In genomic region chr16:9053006-9053601, GRCh38 we compare ENCODE assay signal across 8 cellular contexts. TPM values are rescaled to one million over a fixed set of nuclear protein-coding genes. Genes with fewer than 3 reads are reported as not detected.
DNase-seq lines count a peak whose midpoint lies in the region; ATAC-seq, FAIRE-seq and TF ChIP-seq lines count a peak whose summit lies in the region.

No MANE protein-coding gene starts in this region.

- no peak overlapping the region for H3K9ac ChIP-seq in H1 (replicated peaks in 1 of 4; ENCODE audit: extremely low read depth in 1 of 4, low read depth in 3 of 4, low read length in 3 of 4)

- H3K4me2 ChIP-seq in H1 (ENCODE audit: insufficient read depth in 1 of 2, low read depth in 2 of 2, low read length in 2 of 2), result peak overlapping the region; percentile 21 to 61

- peak overlapping the region; percentile 54; the same call in 1 of the 2 replicates for H4K8ac ChIP-seq in H1 (ENCODE audit: extremely low read depth, insufficient read depth, low read length)

- peak; percentile 30 for DNase-seq in activated naive CD8-positive, alpha-beta T cell treated with anti-CD3 and anti-CD28 coated beads, Interleukin-2, amount 50 U/mL, for 24 hours
- no peak for DNase-seq in activated naive CD8-positive, alpha-beta T cell treated with anti-CD3 and anti-CD28 coated beads for 36 hours
- DNase-seq in NCI-H526 treated with DMSO at 0.1 percent for 48 hours (lab: John Stamatoyannopoulos, UW) (peak; percentile 8), H1 (ENCODE audit: low read depth in 1 of 2, low spot score in 2 of 2) (peak; percentile 86 to 91), midbrain (lab: John Stamatoyannopoulos, UW) (peak; percentile 18), GM19239 (ENCODE audit: insufficient read length, low spot score) (no peak), NCI-H1105 (lab: John Stamatoyannopoulos, UW) (no peak)

- H3K23ac ChIP-seq in H1 (ENCODE audit: insufficient read length), result no peak overlapping the region

- WGBS in H1 (ENCODE audit: extremely low coverage in 1 of 2, insufficient coverage in 1 of 2, insufficient read length in 1 of 2, insufficient replicate concordance in 2 of 2, low coverage in 1 of 2, low lambda C conversion rate in 2 of 2, missing lambda C conversion rate in 1 of 2), 2 experiments, result 41% methylated on average over 9 of the region's 9 CpGs; no CpG with 5 or more reads in 1 of the 2 experiments

- H2BK20ac ChIP-seq in H1 (ENCODE audit: low read length), result peak overlapping the region; percentile 86; the same call in 1 of the 2 replicates

- H3K27ac Mint-ChIP-seq in activated naive CD8-positive, alpha-beta T cell treated with anti-CD3 and anti-CD28 coated beads, Interleukin-2, amount 50 U/mL, for 24 hours, result no peak overlapping the region
- no peak overlapping the region for H3K27ac Mint-ChIP-seq in activated naive CD8-positive, alpha-beta T cell treated with anti-CD3 and anti-CD28 coated beads for 36 hours

- H4K91ac ChIP-seq in H1 (replicated peaks; ENCODE audit: insufficient read length, low read length), result peak overlapping the region; percentile 72

- TF ChIP-seq EP300 in H1 (IDR thresholded peaks at IDR 0.05; ENCODE audit: borderline replicate concordance in 1 of 2, low read depth in 2 of 2, low read length in 2 of 2), result no peak

- 0 out of 2 replicates have a peak overlapping the region, but pooled peaks have one; percentile 40 for H2BK5ac ChIP-seq in H1 (ENCODE audit: low read depth, low read length)

- H3K9me3 ChIP-seq in H1 (ENCODE audit: insufficient read depth in 2 of 2, low read depth in 1 of 2, low read length in 1 of 2), result no peaks in the 10 kb centered on the region

- CTCF ChIA-PET in H1 (lab: Charles Lee; ENCODE audit: partially characterized antibody), result interaction anchor here (0.8 to 1.7 kb wide), 7 partner anchors 17 to 117 kb away, joined by 3 to 5 read pairs (median 3); no protein-coding TSS in a partner anchor

- H3K4me1 Mint-ChIP-seq in activated naive CD8-positive, alpha-beta T cell treated with anti-CD3 and anti-CD28 coated beads, Interleukin-2, amount 50 U/mL, for 24 hours, result peaks cover 10% of the 10 kb centered on the region
- peaks cover 8% of the 10 kb centered on the region for H3K4me1 Mint-ChIP-seq in activated naive CD8-positive, alpha-beta T cell treated with anti-CD3 and anti-CD28 coated beads for 36 hours

- H4K5ac ChIP-seq in H1 (ENCODE audit: insufficient read length, low read depth, low read length), result peak overlapping the region; percentile 76

- H3K4me1 ChIP-seq in H1 (replicated peaks in 1 of 4; ENCODE audit: control insufficient read depth in 3 of 4, insufficient read depth in 4 of 4, low read length in 3 of 4), result peaks cover 0 to 8% (median 3%) of the 10 kb centered on the region in 4 experiments; a peak in 6 of 7 replicates

- H3K27ac ChIP-seq in H1 (ENCODE audit: low read depth, low read length), result peak overlapping the region; percentile 73; the same call in 1 of the 2 replicates

- H3K27me3 Mint-ChIP-seq in activated naive CD8-positive, alpha-beta T cell treated with anti-CD3 and anti-CD28 coated beads, Interleukin-2, amount 50 U/mL, for 24 hours, result peaks cover 5% of the 10 kb centered on the region
- peaks cover 17% of the 10 kb centered on the region for H3K27me3 Mint-ChIP-seq in activated naive CD8-positive, alpha-beta T cell treated with anti-CD3 and anti-CD28 coated beads for 36 hours

- H3K36me3 ChIP-seq in H1 (ENCODE audit: control insufficient read depth in 2 of 4, insufficient read depth in 4 of 4, low read length in 3 of 4), result no peaks in the 10 kb centered on the region

- H3K23me2 ChIP-seq in H1 (ENCODE audit: low read depth, low read length), result 0 out of 2 replicates have a peak, but pooled peaks cover 2% of the 10 kb centered on the region

- FAIRE-seq in H1 (lab: Jason Lieb, UNC), result peak; percentile 81
- no peak for FAIRE-seq in GM19239 (lab: Jason Lieb, UNC)

- POLR2A ChIA-PET in H1 (lab: Charles Lee; ENCODE audit: partially characterized antibody), result interaction anchor here (0.5 to 2.4 kb wide), 3 partner anchors 26 to 195 kb away, joined by 3 to 16 read pairs (median 9); partner anchors contain the start of gene HAPSTR1

- 0 out of 2 replicates have a peak overlapping the region, but pooled peaks have one; percentile 9 for H2BK12ac ChIP-seq in H1 (ENCODE audit: low read depth, low read length)

- no peak overlapping the region for H3K14ac ChIP-seq in H1 (ENCODE audit: insufficient read length)

- peak overlapping the region; percentile 67 for H2AFZ ChIP-seq in H1 (ENCODE audit: low read length)

- no peak for TF ChIP-seq RAD21 in H1 (IDR thresholded peaks at IDR 0.05 in 1 of 2, conservative IDR thresholded peaks at IDR 0.05 in 1 of 2; ENCODE audit: low read depth in 2 of 2, low read length in 2 of 2)

- no peaks in the 10 kb centered on the region for H3K27me3 ChIP-seq in H1 (replicated peaks in 1 of 4; ENCODE audit: control insufficient read depth in 3 of 4, extremely low read depth in 1 of 4, insufficient read depth in 3 of 4, low read length in 3 of 4)

- TF ChIP-seq POLR2A in H1 (IDR thresholded peaks at IDR 0.05; ENCODE audit: control extremely low read depth in 1 of 2, low read depth in 2 of 2, low read length in 2 of 2), result peak; percentile 77 to 93

- H2BK120ac ChIP-seq in H1 (replicated peaks; ENCODE audit: low read depth, low read length), result no peak overlapping the region

- H3K4me3 Mint-ChIP-seq in activated naive CD8-positive, alpha-beta T cell treated with anti-CD3 and anti-CD28 coated beads, Interleukin-2, amount 50 U/mL, for 24 hours, result no peak overlapping the region
- no peak overlapping the region for H3K4me3 Mint-ChIP-seq in activated naive CD8-positive, alpha-beta T cell treated with anti-CD3 and anti-CD28 coated beads for 36 hours

- H3K79me2 ChIP-seq in H1 (ENCODE audit: control insufficient read depth in 1 of 2, insufficient read depth in 2 of 2, low read length in 2 of 2), result no peaks in the 10 kb centered on the region

- no peak for ATAC-seq in activated naive CD8-positive, alpha-beta T cell treated with anti-CD3 and anti-CD28 coated beads, Interleukin-2, amount 50 U/mL, for 24 hours
- no peak for ATAC-seq in GM19023 (IDR thresholded peaks at IDR 0.05; ENCODE audit: unreplicated experiment)

- no peak overlapping the region for H3K56ac ChIP-seq in H1 (replicated peaks; ENCODE audit: insufficient read length, low read depth, low read length)

- peak overlapping the region in 3 of 4 experiments; percentile 15 to 55 (median 24); a peak in 5 of 8 replicates for H3K4me3 ChIP-seq in H1 (ENCODE audit: extremely low read depth in 1 of 4, insufficient read depth in 2 of 4, low read depth in 3 of 4, low read length in 4 of 4)

- no peaks in the 10 kb centered on the region for H3K9me3 Mint-ChIP-seq in activated naive CD8-positive, alpha-beta T cell treated with anti-CD3 and anti-CD28 coated beads, Interleukin-2, amount 50 U/mL, for 24 hours
- peaks cover under 1% of the 10 kb centered on the region for H3K9me3 Mint-ChIP-seq in activated naive CD8-positive, alpha-beta T cell treated with anti-CD3 and anti-CD28 coated beads for 36 hours

- no peaks in the 10 kb centered on the region for H4K20me1 ChIP-seq in H1 (replicated peaks in 1 of 2; ENCODE audit: control insufficient read depth in 1 of 2, insufficient read depth in 2 of 2, low read length in 2 of 2)

- H3K79me1 ChIP-seq in H1 (ENCODE audit: low read depth, low read length), result 0 out of 2 replicates have a peak, but pooled peaks cover 2% of the 10 kb centered on the region

- no peak overlapping the region for H2AK5ac ChIP-seq in H1 (ENCODE audit: low read depth, low read length)

- H3K36me3 Mint-ChIP-seq in activated naive CD8-positive, alpha-beta T cell treated with anti-CD3 and anti-CD28 coated beads, Interleukin-2, amount 50 U/mL, for 24 hours (ENCODE audit: low read depth), result no peaks in the 10 kb centered on the region
- H3K36me3 Mint-ChIP-seq in activated naive CD8-positive, alpha-beta T cell treated with anti-CD3 and anti-CD28 coated beads for 36 hours, result no peaks in the 10 kb centered on the region

- H3K18ac ChIP-seq in H1 (ENCODE audit: extremely low read depth, low read length), result peak overlapping the region; percentile 78; the same call in 1 of the 2 replicates

- H3K4ac ChIP-seq in H1 (replicated peaks; ENCODE audit: insufficient read length, low read depth, low read length), result no peak overlapping the region

- TF ChIP-seq CTCF in H1 (IDR thresholded peaks at IDR 0.05; ENCODE audit: control extremely low read depth in 1 of 3, insufficient read depth in 1 of 3, low read depth in 1 of 3, low read length in 3 of 3), result no peak

- peak overlapping the region; percentile 88; the same call in 1 of the 2 replicates for H2BK15ac ChIP-seq in H1 (ENCODE audit: low read length)

TF ChIP-seq in H1, 55 proteins besides CTCF, POLR2A, EP300 and RAD21 (continues in another document):
- TF ChIP-seq TEAD4 (IDR thresholded peaks at IDR 0.05; ENCODE audit: low read depth, low read length) (peak; percentile 95), BACH1 (IDR thresholded peaks at IDR 0.05; ENCODE audit: low read length) (0 out of 2 replicates have a peak, but pooled peaks have one; percentile 25), RBBP5 (IDR thresholded peaks at IDR 0.05; ENCODE audit: borderline replicate concordance, low read depth, low read length) (no peak), NRF1 (IDR thresholded peaks at IDR 0.05; ENCODE audit: low read depth, low read length) (no peak), BRCA1 (IDR thresholded peaks at IDR 0.05; ENCODE audit: low read depth, low read length) (no peak), SP2 (IDR thresholded peaks at IDR 0.05; ENCODE audit: low read length) (no peak), JUND (IDR thresholded peaks at IDR 0.05; ENCODE audit: low read length) (no peak), KDM5A (IDR thresholded peaks at IDR 0.05; ENCODE audit: low read length) (no peak), MAFK (IDR thresholded peaks at IDR 0.05; ENCODE audit: low read depth, low read length) (no peak), SP4 (IDR thresholded peaks at IDR 0.05; ENCODE audit: low read length) (no peak; the same call in 1 of the 2 replicates), CHD1 (IDR thresholded peaks at IDR 0.05; ENCODE audit: low read depth, low read length) (no peak), NANOG (IDR thresholded peaks at IDR 0.05; ENCODE audit: insufficient read depth, low read depth, low read length, poor library complexity, severe bottlenecking) (no peak), TCF12 (IDR thresholded peaks at IDR 0.05; ENCODE audit: low read depth, low read length) (no peak)

RNA-seq across cellular contexts. Expression of gene HAPSTR1, which starts 38.3 kb away (rescaled TPM):
- 10 to 100 TPM; 64.5 to 65.5 TPM for total RNA-seq in activated naive CD8-positive, alpha-beta T cell treated with anti-CD3 and anti-CD28 coated beads for 36 hours
- total RNA-seq in H1 (2021; fragmentation: NEBNext Ultra II Directional; extraction: Animal tissue kit (Norgen Biotek cat#: 25700)), result 63.1 and 66.1 TPM in 2 replicates
- polyA plus RNA-seq in H1 (2011; rRNA removed), result 11.6 and 11.9 TPM in 2 replicates
- polyA plus RNA-seq in H1 (2011; cell fraction: cytosol; rRNA removed), result 16.9 TPM
- 9.7 TPM for polyA plus RNA-seq in H1 (2011; cell fraction: nucleus; rRNA removed)
- 14.3 to 21.6 TPM (median 17.4 TPM) in 4 replicates for polyA plus RNA-seq in H1 (2012, experiment 1 of 2)
- 3.4 TPM for polyA plus RNA-seq in H1 (2012, experiment 2 of 2)
- polyA plus RNA-seq in H1 (2013, experiment 1 of 2), result 22.2 TPM
- polyA plus RNA-seq in H1 (2013, experiment 2 of 2), result 21.7 TPM
- 38.0 and 41.9 TPM in 2 replicates for polyA minus RNA-seq in H1 (2011; rRNA and poly(A)+ RNA removed)
- 29.7 TPM for polyA minus RNA-seq in H1 (2011; cell fraction: cytosol; rRNA and poly(A)+ RNA removed)
- polyA minus RNA-seq in H1 (2011; cell fraction: nucleus; rRNA and poly(A)+ RNA removed), result 26.0 TPM

Comparison
In these comparisons a context has a peak if more than half of its experiments do, and no peak if none do; other contexts are left out.
1. DNase-seq: peak in activated naive CD8-positive, alpha-beta T cell treated with anti-CD3 and anti-CD28 coated beads, Interleukin-2, amount 50 U/mL, for 24 hours (single experiment), NCI-H526 treated with DMSO at 0.1 percent for 48 hours (single experiment), H1 (2 of 2) and midbrain (single experiment); none in activated naive CD8-positive, alpha-beta T cell treated with anti-CD3 and anti-CD28 coated beads for 36 hours (single experiment), GM19239 (single experiment) and NCI-H1105 (single experiment).